8 cellular contexts compared by ENCODE assay signal in genomic region chr6:152184573-152185157, GRCh38.
DNase-seq lines count a peak whose midpoint lies in the region; ATAC-seq, FAIRE-seq and TF ChIP-seq lines count a peak whose summit lies in the region.

No MANE protein-coding gene starts in this region.

- H3K27me3 ChIP-seq in mononuclear cell (ENCODE audit: insufficient read depth, low read length) (no peaks in the 10 kb centered on the region), tibial nerve (no peaks in the 10 kb centered on the region)

- 71 to 75% methylated on average over 4 of the region's 4 CpGs for WGBS in tibial nerve, 2 donors

- no peak for TF ChIP-seq EP300 in tibial nerve (IDR thresholded peaks at IDR 0.05)

- ATAC-seq in GM18861 (IDR thresholded peaks at IDR 0.05; ENCODE audit: unreplicated experiment) (peak; percentile 45), GM21786 (IDR thresholded peaks at IDR 0.05; ENCODE audit: unreplicated experiment) (peak; percentile 45)

- no peak for TF ChIP-seq CTCF in tibial nerve (IDR thresholded peaks at IDR 0.05)

- TF ChIP-seq POLR2A in tibial nerve (IDR thresholded peaks at IDR 0.05) (no peak), H54 (IDR thresholded peaks at IDR 0.05; ENCODE audit: low read depth, low read length) (no peak)

- H3K9me3 ChIP-seq in KOPT-K1 (ENCODE audit: insufficient read depth, low read length, poor library complexity, severe bottlenecking): no peaks in the 10 kb centered on the region
- no peaks in the 10 kb centered on the region for H3K9me3 ChIP-seq in mononuclear cell (ENCODE audit: low read depth, low read length)
- H3K9me3 ChIP-seq in tibial nerve: no peaks in the 10 kb centered on the region

- peak overlapping the region; percentile 30 for H3K4me3 ChIP-seq in mononuclear cell (ENCODE audit: low read length)
- no peak overlapping the region for H3K4me3 ChIP-seq in tibial nerve

- H3K36me3 ChIP-seq in KOPT-K1 (ENCODE audit: insufficient read depth, low read length): no peaks in the 10 kb centered on the region
- peaks cover 0 to 38% (median 0%) of the 10 kb centered on the region in 3 donors for H3K36me3 ChIP-seq in tibial nerve

- DNase-seq in tibial nerve (ENCODE audit: low spot score in 2 of 2) (no peak), activated gamma-delta T cell treated with Interleukin-2 at 50 U/mL for 16 hours (no peak), H54 (ENCODE audit: insufficient read length, low spot score) (no peak), NCI-H526 treated with DMSO at 0.1 percent for 48 hours (lab: John Stamatoyannopoulos, UW) (no peak)

- H3K27ac ChIP-seq in KOPT-K1 (ENCODE audit: low read depth, low read length, poor library complexity, severe bottlenecking) (peak overlapping the region; percentile 73), tibial nerve (peak overlapping the region in 1 of 4 donors; percentile 69)

- FAIRE-seq in H54 (lab: Jason Lieb, UNC): no peak

- H3K4me1 ChIP-seq in mononuclear cell (ENCODE audit: insufficient read depth, low read length) (peaks cover 29% of the 10 kb centered on the region), tibial nerve (no peaks in the 10 kb centered on the region)
